In genomic region chr17:27994586-27994985, GRCh38 we compare ENCODE assay signal across 21 cellular contexts. TPM values are rescaled to one million over a fixed set of nuclear protein-coding genes. Genes with fewer than 3 reads are reported as not detected.
DNase-seq lines count a peak whose midpoint lies in the region; FAIRE-seq and TF ChIP-seq lines count a peak whose summit lies in the region.
"Had no signal": no experiment of that assay in that cellular context is flagged by ENCODE, and none has a peak within 500 bp of the region (broad histone marks: within the 10 kb centered on the region; RNA-seq: fewer than 3 reads in every experiment).

No MANE protein-coding gene starts in this region.

- H2BK5ac ChIP-seq in H1 (ENCODE audit: low read depth, low read length): no peak overlapping the region

- no peak overlapping the region for H2BK120ac ChIP-seq in H1 (replicated peaks; ENCODE audit: low read depth, low read length)

- in situ Hi-C loops in brain microvascular endothelial cell (cut with HindIII; ENCODE audit: low pct_ligation_motif_present, low sequenced_read_pairs): no loop called here

- H3K14ac ChIP-seq in H1 (ENCODE audit: insufficient read length): no peak overlapping the region

- peaks cover 0 to 7% (median 2%) of the 10 kb centered on the region in 4 experiments; a peak in 3 of 7 replicates for H3K4me1 ChIP-seq in H1 (replicated peaks in 1 of 4; ENCODE audit: control insufficient read depth in 3 of 4, insufficient read depth in 4 of 4, low read length in 3 of 4)

- no peak overlapping the region for H2AK5ac ChIP-seq in H1 (ENCODE audit: low read depth, low read length)

- DNase-seq in Ammon's horn (ENCODE audit: low spot score) (peak; percentile 73), NCI-H69 (lab: John Stamatoyannopoulos, UW) (peak; percentile 37), H1 (ENCODE audit: low read depth in 1 of 2, low spot score in 2 of 2) (no peak), middle frontal gyrus (ENCODE audit: extremely low spot score, low spot score) (peak; percentile 39), SKM-1 (lab: John Stamatoyannopoulos, UW; ENCODE audit: unreplicated experiment) (no peak), MG63 (no peak), NAMALWA (ENCODE audit: low spot score) (no peak), brain microvascular endothelial cell (no peak)
- DNase-seq: 8988T; AML-193; EL; GF-D8; NCI-H1048; NCI-H1417 treated with DMSO at 0.1 percent for 48 hours; NCI-H187; NCI-H2107; NCI-H774; NK-92 treated with Interleukin-12 subunit alpha and Interleukin-12 subunit beta, amount 100 ng/mL, for 24 hours had no signal

- H3K79me1 ChIP-seq in H1 (ENCODE audit: low read depth, low read length): no peaks in the 10 kb centered on the region

- no peaks in the 10 kb centered on the region; a peak in 1 of 7 replicates for H3K27me3 ChIP-seq in H1 (replicated peaks in 1 of 4; ENCODE audit: control insufficient read depth in 3 of 4, extremely low read depth in 1 of 4, insufficient read depth in 3 of 4, low read length in 3 of 4)
- H3K27me3 ChIP-seq in MG63: no peaks in the 10 kb centered on the region
- no peaks in the 10 kb centered on the region for H3K27me3 ChIP-seq in brain microvascular endothelial cell (replicated peaks)

- no peak for TF ChIP-seq POLR2A in H1 (IDR thresholded peaks at IDR 0.05; ENCODE audit: control extremely low read depth in 1 of 2, low read depth in 2 of 2, low read length in 2 of 2)

- H3K9me3 ChIP-seq in H1 (ENCODE audit: insufficient read depth in 2 of 2, low read depth in 1 of 2, low read length in 1 of 2) (no peaks in the 10 kb centered on the region), MG63 (peaks cover 6% of the 10 kb centered on the region)

- no peak overlapping the region for H2BK20ac ChIP-seq in H1 (ENCODE audit: low read length)

- FAIRE-seq in H1 (lab: Jason Lieb, UNC): no peak
- FAIRE-seq: GM19239, H54 had no signal

- H3K23me2 ChIP-seq in H1 (ENCODE audit: low read depth, low read length): no peaks in the 10 kb centered on the region

- H3K4ac ChIP-seq in H1 (replicated peaks; ENCODE audit: insufficient read length, low read depth, low read length): no peak overlapping the region

- no peak overlapping the region for H3K18ac ChIP-seq in H1 (ENCODE audit: extremely low read depth, low read length)

- H2BK15ac ChIP-seq in H1 (ENCODE audit: low read length): no peak overlapping the region

- no peaks in the 10 kb centered on the region for H4K20me1 ChIP-seq in H1 (replicated peaks in 1 of 2; ENCODE audit: control insufficient read depth in 1 of 2, insufficient read depth in 2 of 2, low read length in 2 of 2)

- TF ChIP-seq EP300 in H1 (IDR thresholded peaks at IDR 0.05; ENCODE audit: borderline replicate concordance in 1 of 2, low read depth in 2 of 2, low read length in 2 of 2): no peak

- H3K23ac ChIP-seq in H1 (ENCODE audit: insufficient read length): no peak overlapping the region

- 29% methylated on average over 1 of the region's 1 CpG; no CpG with 5 or more reads in 1 of the 2 experiments for WGBS in H1 (ENCODE audit: extremely low coverage in 1 of 2, insufficient coverage in 1 of 2, insufficient read length in 1 of 2, insufficient replicate concordance in 2 of 2, low coverage in 1 of 2, low lambda C conversion rate in 2 of 2, missing lambda C conversion rate in 1 of 2), 2 experiments

- H3K9ac ChIP-seq in H1 (replicated peaks in 1 of 4; ENCODE audit: extremely low read depth in 1 of 4, low read depth in 3 of 4, low read length in 3 of 4): no peak overlapping the region

- no peaks in the 10 kb centered on the region for H3K79me2 ChIP-seq in H1 (ENCODE audit: control insufficient read depth in 1 of 2, insufficient read depth in 2 of 2, low read length in 2 of 2)

- no peak for TF ChIP-seq RAD21 in H1 (IDR thresholded peaks at IDR 0.05 in 1 of 2, conservative IDR thresholded peaks at IDR 0.05 in 1 of 2; ENCODE audit: low read depth in 2 of 2, low read length in 2 of 2)

- H2BK12ac ChIP-seq in H1 (ENCODE audit: low read depth, low read length): no peak overlapping the region

- no peak overlapping the region for H4K5ac ChIP-seq in H1 (ENCODE audit: insufficient read length, low read depth, low read length)

- 0 out of 4 replicates have a peak overlapping the region, but pooled peaks of 1 of the 2 experiments have one; percentile 21 for H3K4me2 ChIP-seq in H1 (ENCODE audit: insufficient read depth in 1 of 2, low read depth in 2 of 2, low read length in 2 of 2)

- H3K4me3 ChIP-seq in H1 (ENCODE audit: extremely low read depth in 1 of 4, insufficient read depth in 2 of 4, low read depth in 3 of 4, low read length in 4 of 4) (no peak overlapping the region), MG63 (no peak overlapping the region), brain microvascular endothelial cell (ENCODE audit: low read depth, low read length) (no peak overlapping the region)

- no peak for TF ChIP-seq CTCF in H1 (IDR thresholded peaks at IDR 0.05; ENCODE audit: control extremely low read depth in 1 of 3, insufficient read depth in 1 of 3, low read depth in 1 of 3, low read length in 3 of 3)
- TF ChIP-seq CTCF in brain microvascular endothelial cell (IDR thresholded peaks at IDR 0.05; ENCODE audit: low read depth, low read length, missing control alignments): no peak

- no peaks in the 10 kb centered on the region for H3K36me3 ChIP-seq in H1 (ENCODE audit: control insufficient read depth in 2 of 4, insufficient read depth in 4 of 4, low read length in 3 of 4)
- no peaks in the 10 kb centered on the region for H3K36me3 ChIP-seq in MG63
- H3K36me3 ChIP-seq in brain microvascular endothelial cell (replicated peaks): no peaks in the 10 kb centered on the region

- H3K56ac ChIP-seq in H1 (replicated peaks; ENCODE audit: insufficient read length, low read depth, low read length): no peak overlapping the region

- no peak overlapping the region for H2AFZ ChIP-seq in H1 (ENCODE audit: low read length)

- CTCF ChIA-PET in H1 (lab: Charles Lee; ENCODE audit: partially characterized antibody): interaction anchor here (1.0 kb wide), 1 partner anchor 9 kb away, joined by 4 read pairs; no protein-coding TSS in a partner anchor

- H4K8ac ChIP-seq in H1 (ENCODE audit: extremely low read depth, insufficient read depth, low read length): no peak overlapping the region

- H3K27ac ChIP-seq in H1 (ENCODE audit: low read depth, low read length) (no peak overlapping the region), brain microvascular endothelial cell (no peak overlapping the region)
- H3K27ac ChIP-seq: RWPE1 had no signal

- POLR2A ChIA-PET in H1 (lab: Charles Lee; ENCODE audit: partially characterized antibody): no interaction called here

- peak overlapping the region; percentile 35 for H4K91ac ChIP-seq in H1 (replicated peaks; ENCODE audit: insufficient read length, low read length)

TF ChIP-seq in H1, 55 proteins besides CTCF, POLR2A, EP300 and RAD21:
- TF ChIP-seq, protein P1, sequence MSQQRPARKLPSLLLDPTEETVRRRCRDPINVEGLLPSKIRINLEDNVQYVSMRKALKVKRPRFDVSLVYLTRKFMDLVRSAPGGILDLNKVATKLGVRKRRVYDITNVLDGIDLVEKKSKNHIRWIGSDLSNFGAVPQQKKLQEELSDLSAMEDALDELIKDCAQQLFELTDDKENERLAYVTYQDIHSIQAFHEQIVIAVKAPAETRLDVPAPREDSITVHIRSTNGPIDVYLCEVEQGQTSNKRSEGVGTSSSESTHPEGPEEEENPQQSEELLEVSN (IDR thresholded peaks at IDR 0.05): no peak
- TF ChIP-seq, protein P2, sequence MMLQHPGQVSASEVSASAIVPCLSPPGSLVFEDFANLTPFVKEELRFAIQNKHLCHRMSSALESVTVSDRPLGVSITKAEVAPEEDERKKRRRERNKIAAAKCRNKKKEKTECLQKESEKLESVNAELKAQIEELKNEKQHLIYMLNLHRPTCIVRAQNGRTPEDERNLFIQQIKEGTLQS (IDR thresholded peaks at IDR 0.05; ENCODE audit: insufficient read depth, low read depth, low read length): no peak
- TF ChIP-seq, protein P3, sequence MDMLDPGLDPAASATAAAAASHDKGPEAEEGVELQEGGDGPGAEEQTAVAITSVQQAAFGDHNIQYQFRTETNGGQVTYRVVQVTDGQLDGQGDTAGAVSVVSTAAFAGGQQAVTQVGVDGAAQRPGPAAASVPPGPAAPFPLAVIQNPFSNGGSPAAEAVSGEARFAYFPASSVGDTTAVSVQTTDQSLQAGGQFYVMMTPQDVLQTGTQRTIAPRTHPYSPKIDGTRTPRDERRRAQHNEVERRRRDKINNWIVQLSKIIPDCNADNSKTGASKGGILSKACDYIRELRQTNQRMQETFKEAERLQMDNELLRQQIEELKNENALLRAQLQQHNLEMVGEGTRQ (IDR thresholded peaks at IDR 0.05; ENCODE audit: low read length): no peak

RNA-seq across cellular contexts. Expression of gene NLK, which starts 47.9 kb away (rescaled TPM):
- 47.0 and 49.9 TPM in 2 replicates for total RNA-seq in H1 (2021; fragmentation: NEBNext Ultra II Directional; extraction: Animal tissue kit (Norgen Biotek cat#: 25700))
- polyA plus RNA-seq in H1 (2011; rRNA removed): 30.5 and 30.8 TPM in 2 replicates
- polyA plus RNA-seq in H1 (2011; cell fraction: cytosol; rRNA removed): 30.2 TPM
- polyA plus RNA-seq in H1 (2011; cell fraction: nucleus; rRNA removed): 97.7 TPM
- polyA plus RNA-seq in H1 (2012, experiment 1 of 2): 23.6 to 37.1 TPM (median 26.1 TPM) in 4 replicates
- polyA plus RNA-seq in H1 (2012, experiment 2 of 2): 6.1 TPM
- polyA plus RNA-seq in H1 (2013, experiment 1 of 2): 43.2 TPM
- 39.6 TPM for polyA plus RNA-seq in H1 (2013, experiment 2 of 2)
- 116 and 123 TPM in 2 replicates for polyA minus RNA-seq in H1 (2011; rRNA and poly(A)+ RNA removed)
- polyA minus RNA-seq in H1 (2011; cell fraction: cytosol; rRNA and poly(A)+ RNA removed): 41.7 TPM
- polyA minus RNA-seq in H1 (2011; cell fraction: nucleus; rRNA and poly(A)+ RNA removed): 173 TPM
- total RNA-seq in MG63 (2014; rRNA removed; shearing (Covaris generic); ENCODE audit: low replicate concordance): 8.5 and 19.2 TPM in 2 replicates

Comparison
In these comparisons a context has a peak if more than half of its experiments do, and no peak if none do; other contexts are left out.
1. DNase-seq: peak in Ammon's horn (single experiment), NCI-H69 (single experiment) and middle frontal gyrus (single experiment); none in H1 (0 of 2), SKM-1 (single experiment), MG63 (single experiment), NAMALWA (single experiment) and brain microvascular endothelial cell (single experiment).